Comparison of ENCODE assay signal across 21 cellular contexts in the genomic region with DNA sequence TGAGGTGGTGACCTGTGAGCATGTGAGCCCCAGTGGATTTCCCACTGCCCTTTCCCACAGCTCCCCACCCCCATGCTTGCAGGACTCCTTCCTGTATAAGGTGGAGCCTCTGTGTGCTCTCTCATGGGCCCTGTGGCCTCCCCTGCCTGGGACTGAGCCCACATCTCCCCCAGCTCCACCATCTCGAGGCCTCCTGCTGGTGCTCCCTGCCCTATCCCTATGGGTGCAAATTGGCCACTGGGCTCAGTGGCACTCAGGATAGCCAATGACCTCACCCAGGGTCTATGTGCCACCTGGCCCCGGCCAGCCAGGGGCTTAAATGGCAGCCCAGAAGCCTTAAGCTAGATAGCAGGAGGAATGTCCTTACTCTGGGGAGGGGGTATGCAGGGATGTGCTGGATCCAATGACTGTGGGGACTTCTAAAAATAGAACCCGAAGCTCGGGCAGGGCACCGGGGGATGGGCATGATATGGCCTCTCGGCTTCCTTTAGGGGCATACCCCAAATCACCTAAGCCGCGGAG. TPM values are rescaled to one million over a fixed set of nuclear protein-coding genes. Genes with fewer than 3 reads are reported as not detected.
DNase-seq lines count a peak whose midpoint lies in the region; ATAC-seq and TF ChIP-seq lines count a peak whose summit lies in the region.
"Had no signal": no experiment of that assay in that cellular context is flagged by ENCODE, and none has a peak within 500 bp of the region (broad histone marks: within the 10 kb centered on the region; RNA-seq: fewer than 3 reads in every experiment).

No MANE protein-coding gene starts in this region.

- peaks cover 34% of the 10 kb centered on the region for H3K9me3 Mint-ChIP-seq in glutamatergic neuron (ENCODE audit: unreplicated experiment)
- H3K9me3 Mint-ChIP-seq in neural crest cell = no peaks in the 10 kb centered on the region
- H3K9me3 Mint-ChIP-seq: activated CD4-positive, alpha-beta memory T cell treated with anti-CD3 and anti-CD28 coated beads for 36 hours; activated naive CD4-positive, alpha-beta T cell treated with anti-CD3 and anti-CD28 coated beads for 36 hours; T-helper 2 cell treated with Interferon-gamma antibody and Interleukin-4, amounts not matched to agents 5 μg/mL and 100 μg/mL, for 36 hours had no signal

- DNase-seq in ascending aorta (ENCODE audit: low spot score in 2 of 2) = no peak
- no peak for DNase-seq in glutamatergic neuron
- DNase-seq in neural crest cell (ENCODE audit: low read depth, low spot score) = no peak
- DNase-seq in tibial artery = no peak
- DNase-seq in AG20443 (ENCODE audit: low spot score) = no peak
- DNase-seq in BE2C = no peak
- DNase-seq: activated CD4-positive, alpha-beta memory T cell treated with anti-CD3 and anti-CD28 coated beads for 36 hours; activated naive CD4-positive, alpha-beta T cell treated with anti-CD3 and anti-CD28 coated beads for 36 hours; Caco-2; foreskin keratinocyte; NCI-H1048; NCI-H2029; Peyer's patch; spleen; stimulated activated CD4-positive, alpha-beta T cell treated with anti-CD3 and anti-CD28 coated beads, Interleukin-4, amount 100 ng/mL, for 4 hours had no signal

- peak overlapping the region; percentile 46 to 74 for H3K4me3 ChIP-seq in ascending aorta
- H3K4me3 ChIP-seq in tibial artery = peak overlapping the region; percentile 51 to 61
- H3K4me3 ChIP-seq in BE2C (ENCODE audit: low read depth, low read length) = no peak overlapping the region
- H3K4me3 ChIP-seq: SK-N-MC, spleen had no signal

- H3K27ac ChIP-seq in ascending aorta (peak overlapping the region; percentile 92), tibial artery (peak overlapping the region; percentile 81 to 89)
- H3K27ac ChIP-seq: foreskin keratinocyte, parathyroid adenoma, SK-N-MC, spleen had no signal

- H3K4me3 Mint-ChIP-seq in glutamatergic neuron (ENCODE audit: unreplicated experiment) = peak overlapping the region; percentile 49
- no peak overlapping the region for H3K4me3 Mint-ChIP-seq in neural crest cell
- H3K4me3 Mint-ChIP-seq: activated CD4-positive, alpha-beta memory T cell treated with anti-CD3 and anti-CD28 coated beads for 36 hours; activated naive CD4-positive, alpha-beta T cell treated with anti-CD3 and anti-CD28 coated beads for 36 hours; T-helper 2 cell treated with Interferon-gamma antibody and Interleukin-4, amounts not matched to agents 5 μg/mL and 100 μg/mL, for 36 hours had no signal

- TF ChIP-seq CTCF in ascending aorta (IDR thresholded peaks at IDR 0.05) (no peak), glutamatergic neuron (IDR thresholded peaks at IDR 0.05; ENCODE audit: partially characterized antibody, unreplicated experiment) (no peak), neural crest cell (conservative IDR thresholded peaks at IDR 0.05) (no peak), tibial artery (IDR thresholded peaks at IDR 0.05) (no peak), BE2C (IDR thresholded peaks at IDR 0.05; ENCODE audit: low read depth, low read length) (no peak)

- no peak for ATAC-seq in HG02885 (IDR thresholded peaks at IDR 0.05; ENCODE audit: poor library complexity, unreplicated experiment)
- ATAC-seq: foreskin keratinocyte, left lobe of liver had no signal

- H3K4me1 ChIP-seq in ascending aorta (peaks cover 20 to 60% of the 10 kb centered on the region in 2 donors), tibial artery (peaks cover 0 to 90% (median 75%) of the 10 kb centered on the region in 4 donors), BE2C (peaks cover 65% of the 10 kb centered on the region)
- H3K4me1 ChIP-seq: foreskin keratinocyte, spleen had no signal

- H3K27me3 ChIP-seq in ascending aorta (no peaks in the 10 kb centered on the region), tibial artery (no peaks in the 10 kb centered on the region), BE2C (no peaks in the 10 kb centered on the region)
- H3K27me3 ChIP-seq: Peyer's patch had no signal

- intact Hi-C loops in ascending aorta (cut with DNase I) (loop anchor here (5.0 kb wide), 1 partner anchor 268 kb away; no protein-coding TSS in a partner anchor), tibial artery (cut with DNase I; ENCODE audit: low total_unique reads) (no loop called here)

- H3K9me3 ChIP-seq in ascending aorta (no peaks in the 10 kb centered on the region), tibial artery (no peaks in the 10 kb centered on the region), BE2C (no peaks in the 10 kb centered on the region)
- H3K9me3 ChIP-seq: Caco-2, Peyer's patch, spleen had no signal

- H3K4me1 Mint-ChIP-seq in glutamatergic neuron (ENCODE audit: low read depth, unreplicated experiment) (peaks cover 64% of the 10 kb centered on the region), neural crest cell (peaks cover 44% of the 10 kb centered on the region)

- H3K27ac Mint-ChIP-seq in glutamatergic neuron (ENCODE audit: unreplicated experiment) (peak overlapping the region; percentile 94), neural crest cell (ENCODE audit: unreplicated experiment) (peak overlapping the region; percentile 43)
- H3K27ac Mint-ChIP-seq: activated CD4-positive, alpha-beta memory T cell treated with anti-CD3 and anti-CD28 coated beads for 36 hours; activated naive CD4-positive, alpha-beta T cell treated with anti-CD3 and anti-CD28 coated beads for 36 hours; T-helper 2 cell treated with Interferon-gamma antibody and Interleukin-4, amounts not matched to agents 5 μg/mL and 100 μg/mL, for 36 hours had no signal

- H3K36me3 ChIP-seq in ascending aorta (no peaks in the 10 kb centered on the region), tibial artery (no peaks in the 10 kb centered on the region), BE2C (no peaks in the 10 kb centered on the region; the same call in 1 of the 2 replicates)
- H3K36me3 ChIP-seq: Peyer's patch, spleen had no signal

- H3K27me3 Mint-ChIP-seq in glutamatergic neuron (ENCODE audit: unreplicated experiment) = peaks cover 33% of the 10 kb centered on the region
- no peaks in the 10 kb centered on the region for H3K27me3 Mint-ChIP-seq in neural crest cell (ENCODE audit: low read depth)
- H3K27me3 Mint-ChIP-seq: activated CD4-positive, alpha-beta memory T cell treated with anti-CD3 and anti-CD28 coated beads for 36 hours had no signal

- no peaks in the 10 kb centered on the region for H3K36me3 Mint-ChIP-seq in glutamatergic neuron (ENCODE audit: unreplicated experiment)
- H3K36me3 Mint-ChIP-seq in neural crest cell (ENCODE audit: low read depth) = no peaks in the 10 kb centered on the region
- H3K36me3 Mint-ChIP-seq: activated CD4-positive, alpha-beta memory T cell treated with anti-CD3 and anti-CD28 coated beads for 36 hours had no signal

RNA-seq across cellular contexts. Expression of a gene that starts 2.0 kb away (rescaled TPM):
- total RNA-seq in ascending aorta (27.4 TPM), glutamatergic neuron (ENCODE audit: unreplicated experiment) (92.0 TPM), neural crest cell (0.56 and 1.0 TPM in 2 replicates)
- 1.9 TPM for polyA plus RNA-seq in BE2C (2012; ENCODE audit: insufficient read depth, insufficient read length, low read depth)
- total RNA-seq: foreskin keratinocyte, HT1080 had no signal
- polyA plus RNA-seq: foreskin keratinocyte had no signal

RNA-seq across cellular contexts. Expression of a gene that starts 16.0 kb away (rescaled TPM):
- total RNA-seq in ascending aorta = not detected
- total RNA-seq in glutamatergic neuron (ENCODE audit: unreplicated experiment) = not detected
- not detected in 2 replicates for total RNA-seq in neural crest cell
- not detected for polyA plus RNA-seq in BE2C (2012; ENCODE audit: insufficient read depth, insufficient read length, low read depth)
- total RNA-seq: activated CD4-positive, alpha-beta memory T cell treated with anti-CD3 and anti-CD28 coated beads for 36 hours; activated naive CD4-positive, alpha-beta T cell treated with anti-CD3 and anti-CD28 coated beads for 36 hours; Caco-2; foreskin keratinocyte; HT1080; left lobe of liver; Peyer's patch; spleen had no signal
- polyA plus RNA-seq: foreskin keratinocyte, spleen had no signal

Comparison
In these comparisons a context has a peak if more than half of its experiments do, and no peak if none do; other contexts are left out.
1. RNA of a gene that starts 2.0 kb away (total RNA-seq): 92.0 TPM in glutamatergic neuron (single experiment) and 27.4 TPM in ascending aorta (single experiment); 0.56 to 1.0 TPM in neural crest cell; every median in the first group is over 10 times any median in the second.